Comparison of ENCODE assay signal across 1 cellular context in genomic region chr20:5885866-5886265, GRCh38.
TF ChIP-seq lines count a peak whose summit lies in the region.

No MANE protein-coding gene starts in this region.

TF ChIP-seq in HepG2, 621 proteins besides CTCF, POLR2A, EP300 and RAD21:
- TF ChIP-seq ZNF407 (CRISPR knock-in tag; IDR thresholded peaks at IDR 0.05; ENCODE audit: not compliant biosample characterization) (no peak), ZNF280D (CRISPR knock-in tag; IDR thresholded peaks at IDR 0.05) (no peak), NR2F2 (IDR thresholded peaks at IDR 0.05; ENCODE audit: borderline replicate concordance, low read depth) (no peak), ZNF768 (CRISPR knock-in tag; IDR thresholded peaks at IDR 0.05) (no peak), ZNF44 (CRISPR knock-in tag; IDR thresholded peaks at IDR 0.05) (no peak), ZBTB40 (IDR thresholded peaks at IDR 0.05) (no peak), ZBTB40 (CRISPR knock-in tag; IDR thresholded peaks at IDR 0.05) (no peak), STAG1 (CRISPR knock-in tag; IDR thresholded peaks at IDR 0.05) (peak; percentile 30; the same call in 1 of the 2 replicates), NFKB2 (CRISPR knock-in tag; IDR thresholded peaks at IDR 0.05; ENCODE audit: borderline replicate concordance) (no peak), MED8 (CRISPR knock-in tag; IDR thresholded peaks at IDR 0.05; ENCODE audit: insufficient replicate concordance) (no peak), ETV6 (CRISPR knock-in tag; conservative IDR thresholded peaks at IDR 0.05) (no peak), ZFP36L2 (CRISPR knock-in tag; IDR thresholded peaks at IDR 0.05) (no peak), ATM (IDR thresholded peaks at IDR 0.05; ENCODE audit: borderline replicate concordance) (no peak), ZNF670 (CRISPR knock-in tag; IDR thresholded peaks at IDR 0.05; ENCODE audit: borderline replicate concordance) (0 out of 2 replicates have a peak, but pooled peaks have one; percentile 30)
TF ChIP-seq in HepG2: peak in this region for 2.
